Comparison of ENCODE assay signal across 8 cellular contexts in genomic region chr21:39313457-39314154, GRCh38. TPM values are rescaled to one million over a fixed set of nuclear protein-coding genes. Genes with fewer than 3 reads are reported as not detected.
DNase-seq lines count a peak whose midpoint lies in the region; ATAC-seq and TF ChIP-seq lines count a peak whose summit lies in the region.

Gene BRWD1, minus strand, starts transcription at chr21:39313632. Its CDS starts 141 bp downstream, at chr21:39313491.

- H3K4me1 ChIP-seq in right lobe of liver: peaks cover 0 to 16% (median 4%) of the 10 kb centered on the region in 4 donors

- WGBS in right lobe of liver (ENCODE audit: insufficient coverage, low coverage, low lambda C conversion rate, missing lambda C conversion rate): 0% methylated on average over 16 of the region's 101 CpGs

- TF ChIP-seq POLR2A in right lobe of liver (IDR thresholded peaks at IDR 0.05): peak; percentile 83

- peaks cover 0 to 10% (median 5%) of the 10 kb centered on the region in 4 donors for H3K36me3 ChIP-seq in right lobe of liver

- intact Hi-C loops in right lobe of liver (cut with DNase I): loop anchor here in 1 of 2 donors (10.0 kb wide), 1 partner anchor 71 kb away; a partner anchor contains a TSS

- no peaks in the 10 kb centered on the region for H3K9me3 ChIP-seq in right lobe of liver

- H3K4me3 ChIP-seq in AG10803 (ENCODE audit: low read length) (peak within 1 kb of the TSS; percentile 78), right lobe of liver (peak within 1 kb of the TSS; percentile 81 to 88 (median 86))

- ATAC-seq in GM18909 (IDR thresholded peaks at IDR 0.05; ENCODE audit: poor library complexity, unreplicated experiment) (peak; percentile 42), HG03196 (IDR thresholded peaks at IDR 0.05; ENCODE audit: unreplicated experiment) (peak; percentile 44), right lobe of liver (peak; percentile 61 to 81 (median 75))

- DNase-seq in AG10803 (ENCODE audit: low read depth) (peak; percentile 91), NCI-H526 (lab: John Stamatoyannopoulos, UW) (peak; percentile 57 to 91), dermis blood vessel endothelial cell (peak; percentile 87), right lobe of liver (peak; percentile 82 to 83 (median 82))
- peak; percentile 68 to 80 for DNase-seq in activated CD4-positive, alpha-beta T cell treated with anti-CD3 and anti-CD28 coated beads, Interleukin-2, amount 50 U/mL, for 24 hours (ENCODE audit: low read depth in 1 of 2, low spot score in 1 of 2)
- DNase-seq in stimulated activated CD4-positive, alpha-beta T cell treated with anti-CD3 and anti-CD28 coated beads, Interleukin-4, amount 100 ng/mL, for 24 hours: peak; percentile 74

- TF ChIP-seq CTCF in AG10803 (conservative IDR thresholded peaks at IDR 0.05; ENCODE audit: low read length) (no peak; the same call in 1 of the 2 replicates), right lobe of liver (IDR thresholded peaks at IDR 0.05) (peak; percentile 17 to 38 (median 26))

- no peaks in the 10 kb centered on the region for H3K27me3 ChIP-seq in right lobe of liver

- H3K27ac ChIP-seq in right lobe of liver: peak within 1 kb of the TSS; percentile 93 to 99 (median 93)

RNA-seq across cellular contexts. Expression of gene BRWD1, which starts in this region (rescaled TPM):
- total RNA-seq in dermis blood vessel endothelial cell: 58.7 and 104 TPM in 2 replicates
- total RNA-seq in right lobe of liver: 10 to 100 TPM; 18.6 to 26.7 (median 21.9) TPM

Comparison
In these comparisons a context has a peak if more than half of its experiments do, and no peak if none do; other contexts are left out.
1. Peak in every context shown above with its lines: DNase-seq, ATAC-seq, H3K4me3 ChIP-seq and H3K27ac ChIP-seq.